36 cellular contexts compared by ENCODE assay signal in the genomic region with DNA sequence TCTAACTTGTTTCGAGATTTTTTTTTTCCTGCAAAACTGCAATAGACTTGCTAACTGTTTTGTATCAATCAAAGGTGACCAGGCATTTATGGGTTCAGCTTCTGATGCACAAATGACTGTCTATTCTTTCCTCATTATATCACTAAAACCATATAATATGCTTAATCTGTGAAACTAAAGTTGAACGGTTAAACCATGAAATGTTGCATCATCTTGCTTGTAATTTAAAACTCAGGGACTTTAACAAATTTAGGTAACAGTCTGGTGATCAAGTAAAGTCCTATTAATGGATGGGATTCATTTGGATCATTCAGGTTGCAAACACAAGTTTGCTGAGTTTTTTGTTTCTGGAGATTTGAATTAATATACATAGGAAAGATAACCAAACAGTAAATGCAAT.
"Had no signal": no experiment of that assay in that cellular context is flagged by ENCODE, and none has a peak within 500 bp of the region (broad histone marks: within the 10 kb centered on the region; RNA-seq: fewer than 3 reads in every experiment).

No MANE protein-coding gene starts in this region.

- H3K27me3 Mint-ChIP-seq: activated B cell treated with CpG ODN at 0.5 μM for 24 hours; activated CD8-positive, alpha-beta memory T cell treated with anti-CD3 and anti-CD28 coated beads, Interleukin-2, amount 10 ng/mL, durations not matched to agents 7 days and 5 days; activated naive CD4-positive, alpha-beta T cell treated with anti-CD3 and anti-CD28 coated beads, Interleukin-2, amount 50 U/mL, for 24 hours; activated naive CD8-positive, alpha-beta T cell treated with anti-CD3 and anti-CD28 coated beads for 36 hours; activated naive CD8-positive, alpha-beta T cell treated with anti-CD3 and anti-CD28 coated beads, Interleukin-2, amount 50 U/mL, for 24 hours; effector memory CD8-positive, alpha-beta T cell; T-helper 17 cell had no signal

- H3K27ac ChIP-seq: adrenal gland, body of pancreas, esophagus muscularis mucosa, foreskin keratinocyte, gastrocnemius medialis, heart left ventricle, WERI-Rb-1 had no signal

- H3K9me3 ChIP-seq: body of pancreas, esophagus muscularis mucosa, gastrocnemius medialis, heart left ventricle had no signal

- H3K27ac Mint-ChIP-seq: activated B cell treated with CpG ODN at 0.5 μM for 24 hours; activated CD8-positive, alpha-beta memory T cell treated with anti-CD3 and anti-CD28 coated beads, Interleukin-2, amount 10 ng/mL, durations not matched to agents 7 days and 5 days; activated CD8-positive, alpha-beta T cell treated with anti-CD3 and anti-CD28 coated beads, Interleukin-2, amount 10 ng/mL, durations not matched to agents 7 days and 5 days; activated naive CD4-positive, alpha-beta T cell treated with anti-CD3 and anti-CD28 coated beads for 36 hours; activated naive CD4-positive, alpha-beta T cell treated with anti-CD3 and anti-CD28 coated beads, Interleukin-2, amount 50 U/mL, for 24 hours; activated naive CD8-positive, alpha-beta T cell treated with anti-CD3 and anti-CD28 coated beads for 36 hours; activated naive CD8-positive, alpha-beta T cell treated with anti-CD3 and anti-CD28 coated beads, Interleukin-2, amount 50 U/mL, for 24 hours; activated T-helper 1 cell treated with anti-CD3 and anti-CD28 coated beads, Interleukin-12 subunit alpha, Interleukin-12 subunit beta, Interleukin-2, Interleukin-4 antibody, amounts not matched to agents 30 ng/mL and 10 ng/mL and 1 ng/mL, durations not matched to agents 14 hours and 24 hours and 36 hours; activated T-helper 2 cell treated with anti-CD3 and anti-CD28 coated beads, Interferon-gamma antibody, Interleukin-2, Interleukin-4, amounts not matched to agents 10 μg/mL and 5 μg/mL and 100 μg/mL, durations not matched to agents 14 hours and 24 hours and 36 hours; effector memory CD8-positive, alpha-beta T cell; T-helper 17 cell; T-helper 2 cell treated with Interferon-gamma antibody and Interleukin-4, amounts not matched to agents 5 μg/mL and 100 μg/mL, for 36 hours had no signal

- H3K36me3 Mint-ChIP-seq: activated CD8-positive, alpha-beta memory T cell treated with anti-CD3 and anti-CD28 coated beads, Interleukin-2, amount 10 ng/mL, durations not matched to agents 7 days and 5 days; activated naive CD4-positive, alpha-beta T cell treated with anti-CD3 and anti-CD28 coated beads, Interleukin-2, amount 50 U/mL, for 24 hours had no signal

- H3K4me1 ChIP-seq: adrenal gland, body of pancreas, esophagus muscularis mucosa, foreskin keratinocyte, gastrocnemius medialis, heart left ventricle had no signal

- H3K4me3 ChIP-seq: adrenal gland, body of pancreas, esophagus muscularis mucosa, gastrocnemius medialis, heart left ventricle had no signal

- DNase-seq: activated B cell treated with CpG ODN at 0.5 μM for 24 hours; activated CD4-positive, alpha-beta T cell treated with anti-CD3 and anti-CD28 coated beads for 48 hours; activated CD4-positive, alpha-beta T cell treated with anti-CD3 and anti-CD28 coated beads, Interleukin-2, amount 50 U/mL, for 1 hour; activated CD4-positive, alpha-beta T cell treated with anti-CD3 and anti-CD28 coated beads, Interleukin-2, amount 50 U/mL, for 48 hours; activated CD8-positive, alpha-beta memory T cell treated with anti-CD3 and anti-CD28 coated beads, Interleukin-2, amount 10 ng/mL, durations not matched to agents 7 days and 5 days; activated CD8-positive, alpha-beta memory T cell treated with anti-CD3 and anti-CD28 coated beads, Interleukin-2, amount 50 U/mL, for 4 hours; activated CD8-positive, alpha-beta T cell treated with anti-CD3 and anti-CD28 coated beads, Interleukin-2, amount 10 ng/mL, durations not matched to agents 7 days and 5 days; activated effector memory CD4-positive, alpha-beta T cell treated with anti-CD3 and anti-CD28 coated beads, Interleukin-2, amount 50 U/mL, for 16 hours; activated naive CD4-positive, alpha-beta T cell treated with anti-CD3 and anti-CD28 coated beads for 36 hours; activated naive CD8-positive, alpha-beta T cell treated with anti-CD3 and anti-CD28 coated beads for 36 hours; activated naive CD8-positive, alpha-beta T cell treated with anti-CD3 and anti-CD28 coated beads, Interleukin-2, amount 50 U/mL, for 24 hours; activated T-cell treated with anti-CD3 and anti-CD28 coated beads, Interleukin-2, amount 50 U/mL, for 1 hour; activated T-cell treated with anti-CD3 and anti-CD28 coated beads, Interleukin-2, amount 50 U/mL, for 48 hours; adrenal gland; amygdala; aorta; body of pancreas; caudate nucleus; cortex of kidney; dermis blood vessel endothelial cell; effector CD4-positive, alpha-beta T cell; effector memory CD8-positive, alpha-beta T cell; erythroblast; foreskin keratinocyte; gastrocnemius medialis; glutamatergic neuron; heart left ventricle; T-helper 17 cell; T1000; WERI-Rb-1 had no signal

- H3K4me3 Mint-ChIP-seq: activated B cell treated with CpG ODN at 0.5 μM for 24 hours; activated CD8-positive, alpha-beta memory T cell treated with anti-CD3 and anti-CD28 coated beads, Interleukin-2, amount 10 ng/mL, durations not matched to agents 7 days and 5 days; activated CD8-positive, alpha-beta T cell treated with anti-CD3 and anti-CD28 coated beads, Interleukin-2, amount 10 ng/mL, durations not matched to agents 7 days and 5 days; activated naive CD4-positive, alpha-beta T cell treated with anti-CD3 and anti-CD28 coated beads for 36 hours; activated naive CD4-positive, alpha-beta T cell treated with anti-CD3 and anti-CD28 coated beads, Interleukin-2, amount 50 U/mL, for 24 hours; activated naive CD8-positive, alpha-beta T cell treated with anti-CD3 and anti-CD28 coated beads for 36 hours; activated naive CD8-positive, alpha-beta T cell treated with anti-CD3 and anti-CD28 coated beads, Interleukin-2, amount 50 U/mL, for 24 hours; activated T-helper 1 cell treated with anti-CD3 and anti-CD28 coated beads, Interleukin-12 subunit alpha, Interleukin-12 subunit beta, Interleukin-2, Interleukin-4 antibody, amounts not matched to agents 30 ng/mL and 10 ng/mL and 1 ng/mL, durations not matched to agents 14 hours and 24 hours and 36 hours; effector memory CD8-positive, alpha-beta T cell; T-helper 17 cell; T-helper 2 cell treated with Interferon-gamma antibody and Interleukin-4, amounts not matched to agents 5 μg/mL and 100 μg/mL, for 36 hours had no signal

- ATAC-seq: activated CD4-positive, CD25-positive, alpha-beta regulatory T cell treated with anti-CD3 and anti-CD28 coated beads, Interleukin-2, amount 50 U/mL, for 24 hours; activated CD8-positive, alpha-beta memory T cell treated with anti-CD3 and anti-CD28 coated beads, Interleukin-2, amount 10 ng/mL, durations not matched to agents 7 days and 5 days; activated CD8-positive, alpha-beta T cell treated with anti-CD3 and anti-CD28 coated beads, Interleukin-2, amount 10 ng/mL, durations not matched to agents 7 days and 5 days; activated naive CD8-positive, alpha-beta T cell treated with anti-CD3 and anti-CD28 coated beads, Interleukin-2, amount 50 U/mL, for 24 hours; body of pancreas; effector memory CD8-positive, alpha-beta T cell; foreskin keratinocyte; gastrocnemius medialis; heart left ventricle; T-helper 17 cell had no signal

- H3K36me3 ChIP-seq: adrenal gland, esophagus muscularis mucosa, gastrocnemius medialis, heart left ventricle, WERI-Rb-1 had no signal

- H3K27me3 ChIP-seq: adrenal gland, body of pancreas, esophagus muscularis mucosa, foreskin keratinocyte, gastrocnemius medialis, heart left ventricle had no signal

- H3K4me1 Mint-ChIP-seq: activated B cell treated with CpG ODN at 0.5 μM for 24 hours; activated CD8-positive, alpha-beta memory T cell treated with anti-CD3 and anti-CD28 coated beads, Interleukin-2, amount 10 ng/mL, durations not matched to agents 7 days and 5 days; activated naive CD4-positive, alpha-beta T cell treated with anti-CD3 and anti-CD28 coated beads, Interleukin-2, amount 50 U/mL, for 24 hours; activated naive CD8-positive, alpha-beta T cell treated with anti-CD3 and anti-CD28 coated beads for 36 hours; activated naive CD8-positive, alpha-beta T cell treated with anti-CD3 and anti-CD28 coated beads, Interleukin-2, amount 50 U/mL, for 24 hours; T-helper 17 cell had no signal
